8 cellular contexts compared by ENCODE assay signal in the genomic region with DNA sequence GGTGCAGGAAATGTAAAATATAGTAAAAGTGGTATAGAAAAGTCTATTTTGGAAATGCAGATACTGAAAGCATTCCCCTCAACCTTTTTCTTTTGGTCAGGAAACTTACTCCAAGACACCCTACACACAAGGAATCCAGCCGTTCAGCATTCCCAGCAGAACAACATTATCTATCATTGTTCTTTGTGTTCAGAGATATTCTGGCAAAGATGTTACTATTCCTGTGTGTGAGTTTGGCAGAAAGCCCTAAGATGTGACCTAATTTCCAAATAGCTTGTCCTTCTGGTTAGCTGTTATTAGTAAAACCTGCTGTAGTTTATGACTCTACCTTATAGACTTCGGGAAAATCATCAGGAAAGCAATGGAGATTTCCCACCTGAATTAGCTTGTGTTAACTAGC.
DNase-seq lines count a peak whose midpoint lies in the region; TF ChIP-seq lines count a peak whose summit lies in the region.
"Had no signal": no experiment of that assay in that cellular context is flagged by ENCODE, and none has a peak within 500 bp of the region (broad histone marks: within the 10 kb centered on the region; RNA-seq: fewer than 3 reads in every experiment).

No MANE protein-coding gene starts in this region.

- H3K27me3 ChIP-seq in MM.1S (replicated peaks; ENCODE audit: insufficient read depth, low read length): no peaks in the 10 kb centered on the region
- no peaks in the 10 kb centered on the region for H3K27me3 ChIP-seq in left ventricle myocardium inferior (ENCODE audit: low read depth)
- H3K27me3 ChIP-seq in sigmoid colon: no peaks in the 10 kb centered on the region

- H4K20me1 ChIP-seq in MM.1S (ENCODE audit: insufficient read depth, low read length): no peaks in the 10 kb centered on the region

- H3K9me2 ChIP-seq in MM.1S (replicated peaks; ENCODE audit: insufficient read depth, low read length): no peaks in the 10 kb centered on the region

- no peak for TF ChIP-seq EP300 in sigmoid colon (IDR thresholded peaks at IDR 0.05)

- H3K4me1 ChIP-seq in MM.1S (ENCODE audit: low read length): peaks cover 45% of the 10 kb centered on the region
- peaks cover 42% of the 10 kb centered on the region for H3K4me1 ChIP-seq in left ventricle myocardium inferior
- peaks cover 0 to 50% (median 41%) of the 10 kb centered on the region in 4 donors for H3K4me1 ChIP-seq in sigmoid colon

- H3K9me3 ChIP-seq in MM.1S (replicated peaks; ENCODE audit: insufficient read depth, low read length) (no peaks in the 10 kb centered on the region), left ventricle myocardium inferior (replicated peaks) (no peaks in the 10 kb centered on the region), sigmoid colon (no peaks in the 10 kb centered on the region)

- H3K36me3 ChIP-seq in MM.1S (replicated peaks; ENCODE audit: insufficient read depth, low read length): no peaks in the 10 kb centered on the region
- no peaks in the 10 kb centered on the region for H3K36me3 ChIP-seq in left ventricle myocardium inferior
- no peaks in the 10 kb centered on the region for H3K36me3 ChIP-seq in sigmoid colon

- no peak for TF ChIP-seq CTCF in MM.1S (IDR thresholded peaks at IDR 0.05; ENCODE audit: low read length)
- no peak for TF ChIP-seq CTCF in astrocyte of the spinal cord (IDR thresholded peaks at IDR 0.05; ENCODE audit: low read depth, low read length)
- TF ChIP-seq CTCF in left ventricle myocardium inferior (IDR thresholded peaks at IDR 0.05; ENCODE audit: borderline replicate concordance): no peak
- TF ChIP-seq CTCF in sigmoid colon (IDR thresholded peaks at IDR 0.05): no peak

- no peak overlapping the region for H2AFZ ChIP-seq in MM.1S (ENCODE audit: low read length)

- H3K27ac ChIP-seq in MM.1S (ENCODE audit: low read length): no peak overlapping the region; the same call in 1 of the 2 replicates
- peak overlapping the region; percentile 66 for H3K27ac ChIP-seq in left ventricle myocardium inferior (replicated peaks)
- peak overlapping the region; percentile 36 to 69 (median 60) for H3K27ac ChIP-seq in sigmoid colon

- no peak for DNase-seq in MM.1S
- DNase-seq in astrocyte of the spinal cord (ENCODE audit: low read depth, low spot score): peak; percentile 35
- no peak for DNase-seq in left ventricle myocardium inferior
- DNase-seq in sigmoid colon: no peak
- no peak for DNase-seq in NCI-H2227 treated with DMSO at 0.1 percent for 48 hours (lab: John Stamatoyannopoulos, UW)
- no peak for DNase-seq in SKM-1 treated with dmso at 0.1 percent for 144 hours (lab: John Stamatoyannopoulos, UW; ENCODE audit: unreplicated experiment)
- no peak for DNase-seq in HuH-7.5 (ENCODE audit: low spot score)
- DNase-seq: DND-41 had no signal

- no peak for TF ChIP-seq POLR2A in sigmoid colon (IDR thresholded peaks at IDR 0.05)

- H3K9ac ChIP-seq in MM.1S (ENCODE audit: low read length): no peak overlapping the region

- peaks cover 14% of the 10 kb centered on the region for H3F3A ChIP-seq in MM.1S (ENCODE audit: insufficient read depth, low read length)

- 37 to 64% methylated on average over 2 of the region's 2 CpGs for WGBS in sigmoid colon, 2 donors

- intact Hi-C loops in left ventricle myocardium inferior (cut with micrococcal nuclease): no loop called here
- intact Hi-C loops in sigmoid colon (cut with DNase I): loop anchor here (10.0 kb wide), 1 partner anchor 168 kb away; no protein-coding TSS in a partner anchor

- in situ Hi-C loops in astrocyte of the spinal cord (cut with HindIII; ENCODE audit: low sequenced_read_pairs): no loop called here

- peak overlapping the region; percentile 42; the same call in 1 of the 2 replicates for H3K4me2 ChIP-seq in MM.1S (ENCODE audit: low read depth, low read length)

- H3K79me2 ChIP-seq in MM.1S (ENCODE audit: low read length): no peaks in the 10 kb centered on the region

- H3K4me3 ChIP-seq in MM.1S (ENCODE audit: low read length) (no peak overlapping the region), astrocyte of the spinal cord (ENCODE audit: low read depth, low read length) (no peak overlapping the region), left ventricle myocardium inferior (no peak overlapping the region), sigmoid colon (no peak overlapping the region)
